In genomic region chr2:10548626-10549025, GRCh38 we compare ENCODE assay signal across 15 cellular contexts.
DNase-seq lines count a peak whose midpoint lies in the region; ATAC-seq, FAIRE-seq and TF ChIP-seq lines count a peak whose summit lies in the region.
"Had no signal": no experiment of that assay in that cellular context is flagged by ENCODE, and none has a peak within 500 bp of the region (broad histone marks: within the 10 kb centered on the region; RNA-seq: fewer than 3 reads in every experiment).

No MANE protein-coding gene starts in this region.

- CTCF ChIA-PET in H1 (lab: Charles Lee; ENCODE audit: partially characterized antibody), result no interaction called here

- no peak overlapping the region for H2BK15ac ChIP-seq in H1 (ENCODE audit: low read length)

- H4K5ac ChIP-seq in H1 (ENCODE audit: insufficient read length, low read depth, low read length), result no peak overlapping the region

- H2BK5ac ChIP-seq in H1 (ENCODE audit: low read depth, low read length), result no peak overlapping the region

- no peaks in the 10 kb centered on the region for H3K36me3 ChIP-seq in BE2C
- no peaks in the 10 kb centered on the region for H3K36me3 ChIP-seq in H1 (ENCODE audit: control insufficient read depth in 2 of 4, insufficient read depth in 4 of 4, low read length in 3 of 4)

- POLR2A ChIA-PET in H1 (lab: Charles Lee; ENCODE audit: partially characterized antibody), result no interaction called here

- no peak overlapping the region for H4K8ac ChIP-seq in H1 (ENCODE audit: extremely low read depth, insufficient read depth, low read length)

- H4K91ac ChIP-seq in H1 (replicated peaks; ENCODE audit: insufficient read length, low read length), result no peak overlapping the region

- H3K23me2 ChIP-seq in H1 (ENCODE audit: low read depth, low read length), result no peaks in the 10 kb centered on the region

- H3K18ac ChIP-seq in H1 (ENCODE audit: extremely low read depth, low read length), result no peak overlapping the region

- no peak for TF ChIP-seq RAD21 in H1 (IDR thresholded peaks at IDR 0.05 in 1 of 2, conservative IDR thresholded peaks at IDR 0.05 in 1 of 2; ENCODE audit: low read depth in 2 of 2, low read length in 2 of 2)

- no peak overlapping the region for H3K23ac ChIP-seq in H1 (ENCODE audit: insufficient read length)

- H2BK20ac ChIP-seq in H1 (ENCODE audit: low read length), result no peak overlapping the region

- H3K4me2 ChIP-seq in H1 (ENCODE audit: insufficient read depth in 1 of 2, low read depth in 2 of 2, low read length in 2 of 2), result peak overlapping the region in 1 of 2 experiments; percentile 11; a peak in 1 of 4 replicates

- H2AFZ ChIP-seq in H1 (ENCODE audit: low read length), result peak overlapping the region; percentile 82

- DNase-seq in BE2C (peak; percentile 72), LHCN-M2 (ENCODE audit: low read depth) (peak; percentile 15), H1 (ENCODE audit: low read depth in 1 of 2, low spot score in 2 of 2) (peak in 1 of 2 experiments; percentile 58), lung microvascular endothelial cell (ENCODE audit: low read depth in 2 of 2) (peak; percentile 67 to 72), glomerular visceral epithelial cell (ENCODE audit: extremely low spot score) (no peak), nucleus accumbens (lab: John Stamatoyannopoulos, UW) (no peak)
- no peak for DNase-seq in stimulated activated CD4-positive, alpha-beta T cell treated with anti-CD3 and anti-CD28 coated beads, Interleukin-4, amount 100 ng/mL, for 4 hours
- DNase-seq: activated CD8-positive, alpha-beta memory T cell treated with anti-CD3 and anti-CD28 coated beads, Interleukin-2, amount 50 U/mL, for 48 hours; activated naive CD8-positive, alpha-beta T cell treated with anti-CD3 and anti-CD28 coated beads for 36 hours; AML-193; cerebellar nuclear complex; NCI-H446; SW 1271; testis had no signal

- no peak for TF ChIP-seq POLR2A in H1 (IDR thresholded peaks at IDR 0.05; ENCODE audit: control extremely low read depth in 1 of 2, low read depth in 2 of 2, low read length in 2 of 2)

- no peak overlapping the region for H2AK5ac ChIP-seq in H1 (ENCODE audit: low read depth, low read length)

- FAIRE-seq in H1 (lab: Jason Lieb, UNC), result no peak

- H3K4me3 ChIP-seq in BE2C (ENCODE audit: low read depth, low read length) (peak overlapping the region; percentile 49), H1 (ENCODE audit: extremely low read depth in 1 of 4, insufficient read depth in 2 of 4, low read depth in 3 of 4, low read length in 4 of 4) (no peak overlapping the region)
- H3K4me3 ChIP-seq: testis had no signal

- H4K20me1 ChIP-seq in H1 (replicated peaks in 1 of 2; ENCODE audit: control insufficient read depth in 1 of 2, insufficient read depth in 2 of 2, low read length in 2 of 2), result no peaks in the 10 kb centered on the region

- peaks cover 13% of the 10 kb centered on the region for H3K4me1 ChIP-seq in BE2C
- peaks cover 6 to 13% (median 10%) of the 10 kb centered on the region in 4 experiments; a peak in 6 of 7 replicates for H3K4me1 ChIP-seq in H1 (replicated peaks in 1 of 4; ENCODE audit: control insufficient read depth in 3 of 4, insufficient read depth in 4 of 4, low read length in 3 of 4)
- H3K4me1 ChIP-seq: testis had no signal

- no peak for TF ChIP-seq CTCF in BE2C (IDR thresholded peaks at IDR 0.05; ENCODE audit: low read depth, low read length)
- no peak for TF ChIP-seq CTCF in H1 (IDR thresholded peaks at IDR 0.05; ENCODE audit: control extremely low read depth in 1 of 3, insufficient read depth in 1 of 3, low read depth in 1 of 3, low read length in 3 of 3)

- H3K79me2 ChIP-seq in H1 (ENCODE audit: control insufficient read depth in 1 of 2, insufficient read depth in 2 of 2, low read length in 2 of 2), result no peaks in the 10 kb centered on the region

- no peaks in the 10 kb centered on the region for H3K79me1 ChIP-seq in H1 (ENCODE audit: low read depth, low read length)

- no peak overlapping the region for H3K56ac ChIP-seq in H1 (replicated peaks; ENCODE audit: insufficient read length, low read depth, low read length)

- H3K9me3 ChIP-seq in BE2C (no peaks in the 10 kb centered on the region), H1 (ENCODE audit: insufficient read depth in 2 of 2, low read depth in 1 of 2, low read length in 1 of 2) (no peaks in the 10 kb centered on the region)
- H3K9me3 ChIP-seq: testis had no signal

- 74% methylated on average over 18 of the region's 18 CpGs; no CpG with 5 or more reads in 1 of the 2 experiments for WGBS in H1 (ENCODE audit: extremely low coverage in 1 of 2, insufficient coverage in 1 of 2, insufficient read length in 1 of 2, insufficient replicate concordance in 2 of 2, low coverage in 1 of 2, low lambda C conversion rate in 2 of 2, missing lambda C conversion rate in 1 of 2), 2 experiments

- ATAC-seq in HG03469 (IDR thresholded peaks at IDR 0.05; ENCODE audit: unreplicated experiment), result no peak

- no peak overlapping the region for H3K9ac ChIP-seq in H1 (replicated peaks in 1 of 4; ENCODE audit: extremely low read depth in 1 of 4, low read depth in 3 of 4, low read length in 3 of 4)

- no peak for TF ChIP-seq EP300 in H1 (IDR thresholded peaks at IDR 0.05; ENCODE audit: borderline replicate concordance in 1 of 2, low read depth in 2 of 2, low read length in 2 of 2)

- H3K27me3 ChIP-seq in BE2C (no peaks in the 10 kb centered on the region), H1 (replicated peaks in 1 of 4; ENCODE audit: control insufficient read depth in 3 of 4, extremely low read depth in 1 of 4, insufficient read depth in 3 of 4, low read length in 3 of 4) (peaks cover 0 to 3% (median 0%) of the 10 kb centered on the region in 4 experiments; a peak in 3 of 7 replicates)
- H3K27me3 ChIP-seq: testis had no signal

- H2BK120ac ChIP-seq in H1 (replicated peaks; ENCODE audit: low read depth, low read length), result no peak overlapping the region

- H3K4ac ChIP-seq in H1 (replicated peaks; ENCODE audit: insufficient read length, low read depth, low read length), result peak overlapping the region; percentile 23

- H3K27ac ChIP-seq in H1 (ENCODE audit: low read depth, low read length), result no peak overlapping the region
- H3K27ac ChIP-seq: testis had no signal

- H2BK12ac ChIP-seq in H1 (ENCODE audit: low read depth, low read length), result peak overlapping the region; percentile 44; the same call in 1 of the 2 replicates

- H3K14ac ChIP-seq in H1 (ENCODE audit: insufficient read length), result no peak overlapping the region

TF ChIP-seq in H1, 55 proteins besides CTCF, POLR2A, EP300 and RAD21:
- TF ChIP-seq POU5F1 (IDR thresholded peaks at IDR 0.05; ENCODE audit: low read depth, low read length), result no peak
- no peak for TF ChIP-seq YY1 (IDR thresholded peaks at IDR 0.05; ENCODE audit: low read depth, low read length)
- TF ChIP-seq JUND (IDR thresholded peaks at IDR 0.05; ENCODE audit: low read length), result no peak
- TF ChIP-seq HDAC2 (IDR thresholded peaks at IDR 0.05; ENCODE audit: borderline replicate concordance in 1 of 2, low read depth in 2 of 2, low read length in 2 of 2), result no peak
- TF ChIP-seq CEBPB (IDR thresholded peaks at IDR 0.05; ENCODE audit: low read depth, low read length), result no peak
- TF ChIP-seq KDM5A (IDR thresholded peaks at IDR 0.05; ENCODE audit: low read length), result no peak
- no peak for TF ChIP-seq BACH1 (IDR thresholded peaks at IDR 0.05; ENCODE audit: low read length)
- TF ChIP-seq SAP30 (IDR thresholded peaks at IDR 0.05; ENCODE audit: insufficient read depth, insufficient replicate concordance, low read length), result no peak
- TF ChIP-seq TBP (IDR thresholded peaks at IDR 0.05; ENCODE audit: low read depth, low read length), result peak; percentile 26; the same call in 1 of the 2 replicates
- no peak for TF ChIP-seq SIX5 (IDR thresholded peaks at IDR 0.05; ENCODE audit: low read depth, low read length)
- TF ChIP-seq GABPA (IDR thresholded peaks at IDR 0.05; ENCODE audit: borderline replicate concordance, insufficient read depth, low read length), result 0 out of 2 replicates have a peak, but pooled peaks have one; percentile 41
- TF ChIP-seq PHF8 (conservative IDR thresholded peaks at IDR 0.05; ENCODE audit: low read depth, low read length), result no peak
- TF ChIP-seq BCL11A (IDR thresholded peaks at IDR 0.05; ENCODE audit: low read depth in 2 of 2, low read length in 2 of 2), result no peak
- no peak for TF ChIP-seq GTF2F1 (IDR thresholded peaks at IDR 0.05; ENCODE audit: borderline replicate concordance, low read depth, low read length)

Comparison
In these comparisons a context has a peak if more than half of its experiments do, and no peak if none do; other contexts are left out.
1. DNase-seq: peak in BE2C (single experiment), LHCN-M2 (single experiment) and lung microvascular endothelial cell (2 of 2); none in glomerular visceral epithelial cell (single experiment), nucleus accumbens (0 of 56) and stimulated activated CD4-positive, alpha-beta T cell treated with anti-CD3 and anti-CD28 coated beads, Interleukin-4, amount 100 ng/mL, for 4 hours (0 of 2).